8 cellular contexts compared by ENCODE assay signal in the genomic region with DNA sequence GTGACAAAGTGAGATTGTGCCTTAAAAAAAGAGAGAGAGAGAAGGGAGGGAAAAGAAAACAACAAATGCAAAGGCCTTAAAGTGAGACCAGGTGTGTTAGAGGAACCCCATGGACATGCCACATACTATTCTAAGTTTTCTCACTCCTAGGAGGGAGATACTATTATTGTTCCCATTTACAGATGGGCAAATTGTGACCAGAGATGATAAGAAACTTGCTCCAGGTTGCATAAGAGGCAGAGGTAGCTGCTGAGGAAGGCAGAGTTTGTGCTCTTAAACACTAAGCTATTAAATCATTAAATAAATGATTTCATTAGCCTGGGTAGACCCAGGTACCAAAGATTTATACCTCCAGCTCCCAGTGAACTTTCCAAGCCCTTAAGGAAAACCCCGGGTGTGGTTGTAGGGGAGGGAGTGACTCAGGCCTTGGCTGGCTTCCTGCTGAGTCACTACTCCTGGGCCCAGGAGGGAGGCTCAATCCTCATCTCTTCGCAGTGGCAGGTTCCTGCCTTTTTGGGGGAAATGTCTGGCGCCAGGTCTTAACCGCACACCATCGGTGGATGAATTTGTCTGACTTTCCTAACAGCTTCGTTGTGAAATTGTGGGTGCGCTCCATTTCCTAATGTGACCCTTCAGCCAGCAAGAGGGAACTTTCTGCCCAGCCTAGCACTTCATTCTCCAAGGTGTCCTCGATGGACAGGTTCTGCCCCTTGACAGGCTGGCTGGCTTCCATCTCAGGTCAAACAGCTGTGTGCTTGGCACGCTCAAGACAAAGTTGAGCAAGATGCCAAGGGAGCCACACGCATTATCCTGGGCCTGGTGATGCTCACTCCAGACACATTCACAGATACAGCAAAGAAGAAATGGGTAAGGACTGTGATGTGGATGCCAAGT. TPM values are rescaled to one million over a fixed set of nuclear protein-coding genes. Genes with fewer than 3 reads are reported as not detected.
A peak's percentile ranks its signal among the peaks of the same experiment; 100 is the strongest.
DNase-seq lines count a peak whose midpoint lies in the region; ATAC-seq and TF ChIP-seq lines count a peak whose summit lies in the region.

No MANE protein-coding gene starts in this region.

- no peak overlapping the region for H3K27ac ChIP-seq in hepatocyte

- no peaks in the 10 kb centered on the region for H3K36me3 ChIP-seq in adipocyte (ENCODE audit: control insufficient read depth, insufficient read depth, low read length, severe bottlenecking)
- H3K36me3 ChIP-seq in hepatocyte (replicated peaks; ENCODE audit: insufficient read depth, low read depth), result no peaks in the 10 kb centered on the region

- H3K4me3 ChIP-seq in adipocyte (ENCODE audit: low read length) (no peak overlapping the region), hepatocyte (no peak overlapping the region)

- no peak overlapping the region for H3K9ac ChIP-seq in adipocyte (ENCODE audit: low read length)

- whole genome bisulfite sequencing in hepatocyte (ENCODE audit: low lambda C conversion rate, missing lambda C conversion rate), result 66% methylated on average over 10 of the region's 10 CpGs

- no peak overlapping the region for H3K4me2 ChIP-seq in hepatocyte

- H2AFZ ChIP-seq in hepatocyte, result no peak overlapping the region

- ATAC-seq in HG03135 (IDR thresholded peaks at IDR 0.05; ENCODE audit: unreplicated experiment), result no peak
- no peak for ATAC-seq in HG03097 (IDR thresholded peaks at IDR 0.05; ENCODE audit: low FRiP score, unreplicated experiment)

- peaks cover 30% of the 10 kb centered on the region for H3K4me1 ChIP-seq in adipocyte (ENCODE audit: control insufficient read depth, insufficient read depth, low read length)
- H3K4me1 ChIP-seq in hepatocyte (ENCODE audit: insufficient read depth), result no peaks in the 10 kb centered on the region

- no peak for TF ChIP-seq CTCF in hepatocyte (IDR thresholded peaks at IDR 0.05; ENCODE audit: poor library complexity)

- no peaks in the 10 kb centered on the region for H3K79me2 ChIP-seq in hepatocyte

- H3K9me2 ChIP-seq in hepatocyte (replicated peaks; ENCODE audit: insufficient read depth), result no peaks in the 10 kb centered on the region

- H4K20me1 ChIP-seq in hepatocyte (ENCODE audit: insufficient read depth, poor library complexity, severe bottlenecking), result no peaks in the 10 kb centered on the region

- no peaks in the 10 kb centered on the region for H3K27me3 ChIP-seq in adipocyte (replicated peaks; ENCODE audit: control insufficient read depth, insufficient read depth, low read length)
- no peaks in the 10 kb centered on the region for H3K27me3 ChIP-seq in hepatocyte

- H3K9me3 ChIP-seq in adipocyte (ENCODE audit: control insufficient read depth, low read length) (no peaks in the 10 kb centered on the region), hepatocyte (ENCODE audit: low read depth) (no peaks in the 10 kb centered on the region)

- peak; percentile 98 for DNase-seq in Daoy (ENCODE audit: low read depth)
- peak; percentile 80 for DNase-seq in NCI-H460 (ENCODE audit: extremely low read depth, low read depth)
- DNase-seq in adipocyte (ENCODE audit: low read depth), result peak; percentile 95
- DNase-seq in hepatocyte (ENCODE audit: low spot score), result peak; percentile 79
- DNase-seq in stimulated activated CD4-positive, alpha-beta T cell treated with anti-CD3 and anti-CD28 coated beads, Interleukin-4, amount 100 ng/mL, for 1 hour, result peak; percentile 17
- DNase-seq in central memory CD4-positive, alpha-beta T cell, result no peak

RNA-seq across cellular contexts. Expression of a gene that starts 33.4 kb away (rescaled TPM):
- total RNA-seq in Daoy (2014; rRNA removed; shearing (Covaris generic)), result 17.0 and 17.6 TPM in 2 replicates
- 15.8 and 18.0 TPM in 2 replicates for total RNA-seq in NCI-H460 (2014; rRNA removed; shearing (Covaris generic))
- 13.2 and 13.3 TPM in 2 replicates for polyA plus RNA-seq in NCI-H460 (2014; cell fraction: nucleus; rRNA removed)
- total RNA-seq in hepatocyte, result 16.4 and 21.0 TPM in 2 replicates
- 7.5 and 9.3 TPM in 2 replicates for polyA plus RNA-seq in hepatocyte
